In the genomic region with DNA sequence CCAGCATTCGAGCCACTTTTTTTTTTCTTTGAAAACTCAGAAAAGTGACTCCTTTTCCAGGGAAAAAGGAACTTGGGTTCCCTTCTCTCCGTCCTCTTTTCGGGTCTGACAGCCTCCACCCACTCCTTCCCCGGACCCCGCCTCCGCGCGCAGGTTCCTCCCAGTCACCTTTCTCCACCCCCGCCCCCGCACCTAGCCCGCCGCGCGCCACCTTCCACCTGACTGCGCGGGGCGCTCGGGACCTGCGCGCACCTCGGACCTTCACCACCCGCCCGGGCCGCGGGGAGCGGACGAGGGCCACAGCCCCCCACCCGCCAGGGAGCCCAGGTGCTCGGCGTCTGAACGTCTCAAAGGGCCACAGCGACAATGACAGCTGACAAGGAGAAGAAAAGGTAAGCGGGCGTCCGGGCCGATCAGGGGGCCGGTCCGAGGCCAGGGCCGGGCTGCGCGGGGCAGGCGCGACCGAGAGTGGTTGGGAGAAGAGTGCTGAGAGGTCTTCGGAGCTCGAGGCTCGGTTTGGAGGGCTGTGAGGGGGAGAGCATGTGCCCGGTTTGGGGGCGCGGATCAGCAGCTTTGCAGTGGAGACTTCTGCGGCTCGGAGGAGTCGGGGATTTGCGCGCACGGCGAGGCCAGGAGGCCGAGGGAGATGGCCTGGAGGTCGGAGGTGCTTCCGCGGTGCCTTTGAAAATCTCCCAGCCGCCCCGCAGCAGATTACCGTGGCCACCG, we compare ENCODE assay signal across 8 cellular contexts. TPM values are rescaled to one million over a fixed set of nuclear protein-coding genes. Genes with fewer than 3 reads are reported as not detected.
DNase-seq lines count a peak whose midpoint lies in the region; ATAC-seq and TF ChIP-seq lines count a peak whose summit lies in the region.

No MANE protein-coding gene starts in this region.

- WGBS in esophagus, 2 donors = 0 to 1% methylated on average over 65 of the region's 65 CpGs

- H3K27me3 Mint-ChIP-seq in natural killer cell (ENCODE audit: low read depth in 2 of 2) = peaks cover 51 to 53% of the 10 kb centered on the region in 2 donors

- no peaks in the 10 kb centered on the region for H3K9me3 Mint-ChIP-seq in natural killer cell

- H3K4me3 ChIP-seq in HFF-Myc (replicated peaks; ENCODE audit: low read depth, low read length) = peak overlapping the region; percentile 55
- H3K4me3 ChIP-seq in esophagus (ENCODE audit: low read depth in 1 of 2, low read length in 2 of 2) = peak overlapping the region; percentile 73 to 78
- peak overlapping the region; percentile 77 to 98 (median 86) for H3K4me3 ChIP-seq in subcutaneous abdominal adipose tissue (ENCODE audit: low read depth in 1 of 5, low read length in 5 of 5)

- DNase-seq in GM10266 (ENCODE audit: extremely low spot score) = peak; percentile 61
- DNase-seq in HFF-Myc (ENCODE audit: extremely low read depth, low read depth) = no peak
- peak; percentile 31 for DNase-seq in NCI-H2171 (lab: John Stamatoyannopoulos, UW)
- peak; percentile 77 for DNase-seq in activated CD8-positive, alpha-beta memory T cell treated with anti-CD3 and anti-CD28 coated beads, Interleukin-2, amount 50 U/mL, for 48 hours
- DNase-seq in natural killer cell = peak; percentile 35
- DNase-seq in GOT3 (lab: John Stamatoyannopoulos, UW) = no peak

- H3K36me3 ChIP-seq in esophagus (ENCODE audit: control insufficient read depth in 2 of 2, insufficient read depth in 2 of 2, low read length in 1 of 2) (no peaks in the 10 kb centered on the region), subcutaneous abdominal adipose tissue (ENCODE audit: control insufficient read depth in 5 of 5, insufficient read depth in 5 of 5, low read length in 5 of 5) (no peaks in the 10 kb centered on the region)

- H3K9ac ChIP-seq in subcutaneous abdominal adipose tissue (ENCODE audit: low read length in 5 of 5) = peak overlapping the region; percentile 90 to 97 (median 96)

- peak overlapping the region; percentile 94 for H3K4me3 Mint-ChIP-seq in natural killer cell

- intact Hi-C loops in natural killer cell (cut with micrococcal nuclease) = loop anchor here (5.0 kb wide), 2 partner anchors 120 to 235 kb away; no protein-coding TSS in a partner anchor

- H3K4me1 ChIP-seq in esophagus (ENCODE audit: control insufficient read depth in 2 of 2, insufficient read depth in 2 of 2, low read length in 1 of 2) (no peaks in the 10 kb centered on the region), subcutaneous abdominal adipose tissue (ENCODE audit: control insufficient read depth in 5 of 5, insufficient read depth in 5 of 5, low read length in 5 of 5) (peaks cover 3 to 52% (median 36%) of the 10 kb centered on the region in 5 donors)

- H3K27ac ChIP-seq in esophagus (ENCODE audit: low read depth in 2 of 2, low read length in 1 of 2) (peak overlapping the region; percentile 96), subcutaneous abdominal adipose tissue (ENCODE audit: low read depth, low read length) (peak overlapping the region; percentile 98)

- H3K9me3 ChIP-seq in esophagus (ENCODE audit: control insufficient read depth in 2 of 2, insufficient read depth in 1 of 2, low read depth in 1 of 2, low read length in 1 of 2) (no peaks in the 10 kb centered on the region), subcutaneous abdominal adipose tissue (ENCODE audit: control insufficient read depth in 5 of 5, low read length in 5 of 5) (no peaks in the 10 kb centered on the region)

- ATAC-seq in natural killer cell = peak; percentile 43 to 66 (median 45)

- peak overlapping the region in 1 of 2 donors; percentile 81 for H3K27ac Mint-ChIP-seq in natural killer cell

- peaks cover 26 to 33% of the 10 kb centered on the region in 2 donors for H3K4me1 Mint-ChIP-seq in natural killer cell

- TF ChIP-seq CTCF in GM10266 (IDR thresholded peaks at IDR 0.05; ENCODE audit: control insufficient read depth, insufficient read depth, low read depth, missing control alignments) (no peak), HFF-Myc (IDR thresholded peaks at IDR 0.05; ENCODE audit: low read depth, low read length, missing control alignments) (no peak), natural killer cell (IDR thresholded peaks at IDR 0.05) (no peak)

- H3K27me3 ChIP-seq in esophagus (ENCODE audit: control insufficient read depth in 1 of 2, insufficient read depth in 2 of 2, low read length in 2 of 2) (no peaks in the 10 kb centered on the region), subcutaneous abdominal adipose tissue (ENCODE audit: control insufficient read depth in 5 of 5, insufficient read depth in 4 of 5, low read length in 5 of 5) (no peaks in the 10 kb centered on the region)

- no peaks in the 10 kb centered on the region for H3K36me3 Mint-ChIP-seq in natural killer cell

RNA-seq across cellular contexts. Expression of gene EPAS1, which starts 0.5 kb away (rescaled TPM):
- 10 to 100 TPM; 24.7 to 47.4 TPM for polyA plus RNA-seq in esophagus
- total RNA-seq in natural killer cell = 10 to 100 TPM in 1 of 3 donors, 1 to 10 TPM in 2; 2.1 to 61.4 (median 3.6) TPM

Comparison
In these comparisons a context has a peak if more than half of its experiments do, and no peak if none do; other contexts are left out.
1. DNase-seq: peak in GM10266 (single experiment), NCI-H2171 (single experiment), activated CD8-positive, alpha-beta memory T cell treated with anti-CD3 and anti-CD28 coated beads, Interleukin-2, amount 50 U/mL, for 48 hours (single experiment) and natural killer cell (single experiment); none in HFF-Myc (single experiment) and GOT3 (single experiment).
2. Peak in every context shown above with its lines, with median percentiles within 50 percentile points of each other: H3K4me3 ChIP-seq.